15 cellular contexts compared by ENCODE assay signal in genomic region chr11:113684558-113684957, GRCh38. TPM values are rescaled to one million over a fixed set of nuclear protein-coding genes. Genes with fewer than 3 reads are reported as not detected.
"Had no signal": no experiment of that assay in that cellular context is flagged by ENCODE, and none has a peak within 500 bp of the region (broad histone marks: within the 10 kb centered on the region; RNA-seq: fewer than 3 reads in every experiment).

No MANE protein-coding gene starts in this region.

- H3K27ac Mint-ChIP-seq: dendritic cell treated with granulocyte-macrophage colony-stimulating factor and Interleukin-4, amounts not matched to agents 40 ng/mL and 50 ng/mL, for 4 days; immature natural killer cell; natural killer cell; progenitor cell of endocrine pancreas had no signal

- H3K4me1 ChIP-seq: foreskin keratinocyte, pancreas, upper lobe of left lung, uterus had no signal

- H3K27me3 Mint-ChIP-seq: dendritic cell treated with granulocyte-macrophage colony-stimulating factor and Interleukin-4, amounts not matched to agents 40 ng/mL and 50 ng/mL, for 4 days had no signal

- H3K36me3 ChIP-seq: pancreas, upper lobe of left lung, uterus had no signal

- H3K27me3 ChIP-seq: foreskin keratinocyte, pancreas, upper lobe of left lung, uterus had no signal

- H3K4me3 Mint-ChIP-seq: dendritic cell treated with granulocyte-macrophage colony-stimulating factor and Interleukin-4, amounts not matched to agents 40 ng/mL and 50 ng/mL, for 4 days; immature natural killer cell; natural killer cell had no signal

- H3K9me3 Mint-ChIP-seq: dendritic cell treated with granulocyte-macrophage colony-stimulating factor and Interleukin-4, amounts not matched to agents 40 ng/mL and 50 ng/mL, for 4 days; immature natural killer cell; natural killer cell had no signal

- H3K36me3 Mint-ChIP-seq: natural killer cell had no signal

- H3K4me3 ChIP-seq: pancreas, smooth muscle cell, upper lobe of left lung, uterus had no signal

- ATAC-seq: foreskin keratinocyte, left cardiac atrium, natural killer cell, pancreas, right cardiac atrium had no signal

- H3K9me3 ChIP-seq: pancreas, upper lobe of left lung, uterus had no signal

- H3K4me1 Mint-ChIP-seq: immature natural killer cell, natural killer cell had no signal

- DNase-seq: foreskin keratinocyte; immature natural killer cell; kidney; left cardiac atrium; natural killer cell; occipital lobe; pancreas; stimulated activated CD4-positive, alpha-beta T cell treated with anti-CD3 and anti-CD28 coated beads, Interleukin-2, amount 100 ng/mL, for 48 hours; stimulated activated naive CD4-positive, alpha-beta T cell treated with Interleukin-2 at 50 U/mL for 16 hours; upper lobe of left lung; uterus had no signal

RNA-seq across cellular contexts. Expression of gene TMPRSS5, which starts 21.6 kb away (rescaled TPM):
- total RNA-seq: smooth muscle cell had no signal
